In the genomic region with DNA sequence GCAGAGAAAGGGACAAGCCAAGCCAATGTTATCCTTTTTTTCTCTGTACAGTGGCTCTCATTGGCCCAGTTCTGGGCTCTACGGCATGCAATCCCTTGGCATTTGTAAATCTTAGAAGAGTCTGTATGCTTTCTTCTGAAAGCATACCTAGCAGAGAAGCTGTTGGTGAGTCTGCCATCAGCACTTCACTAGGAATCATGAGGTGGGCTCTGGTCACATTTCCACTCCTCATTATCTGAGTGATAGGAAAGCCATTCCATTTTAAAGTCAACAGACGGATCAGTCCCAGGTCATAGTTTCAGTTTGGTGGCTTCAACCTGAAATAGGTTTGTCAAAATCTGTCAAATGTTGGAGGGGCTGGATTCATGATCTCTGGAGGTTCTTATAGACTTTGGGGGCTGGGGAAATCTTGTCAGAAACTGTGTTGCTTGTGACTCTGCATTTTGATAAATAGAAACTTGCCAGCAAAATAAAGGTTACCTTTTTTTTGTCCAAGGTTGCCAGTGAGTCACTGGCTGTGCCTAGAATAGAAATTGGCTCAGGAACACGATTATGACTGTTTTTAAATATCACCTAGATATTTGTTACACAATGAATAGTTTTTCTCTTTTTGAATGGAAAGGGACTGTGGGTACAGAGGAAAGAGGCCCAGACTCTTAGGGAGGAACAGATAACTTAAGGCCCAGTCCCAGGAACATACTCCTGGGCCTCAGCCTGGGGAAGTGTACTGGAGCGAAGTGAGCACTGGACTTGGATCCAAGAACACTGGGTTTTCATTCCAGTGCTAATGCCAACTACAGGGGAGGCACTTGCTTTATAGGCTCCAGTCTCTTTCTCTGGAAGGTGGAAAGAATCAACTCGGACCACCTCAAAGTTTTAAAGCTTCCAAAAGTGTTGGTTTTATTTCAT, we compare ENCODE assay signal across 26 cellular contexts.
DNase-seq lines count a peak whose midpoint lies in the region; ATAC-seq and TF ChIP-seq lines count a peak whose summit lies in the region.
"Had no signal": no experiment of that assay in that cellular context is flagged by ENCODE, and none has a peak within 500 bp of the region (broad histone marks: within the 10 kb centered on the region; RNA-seq: fewer than 3 reads in every experiment).

No MANE protein-coding gene starts in this region.

- no peaks in the 10 kb centered on the region for H3K27me3 ChIP-seq in breast epithelium
- H3K27me3 ChIP-seq in body of pancreas: no peaks in the 10 kb centered on the region
- no peaks in the 10 kb centered on the region for H3K27me3 ChIP-seq in heart right ventricle
- H3K27me3 ChIP-seq: SJCRH30 had no signal

- H3K36me3 ChIP-seq in breast epithelium (no peaks in the 10 kb centered on the region), body of pancreas (replicated peaks in 1 of 2; ENCODE audit: insufficient read depth in 1 of 2, low read depth in 2 of 2) (no peaks in the 10 kb centered on the region), heart right ventricle (no peaks in the 10 kb centered on the region)
- H3K36me3 ChIP-seq: SJCRH30 had no signal

- peak; percentile 69 for ATAC-seq in body of pancreas
- ATAC-seq in heart right ventricle: peak in 7 of 8 donors; percentile 38 to 96 (median 82)
- no peak for ATAC-seq in HG03280 (IDR thresholded peaks at IDR 0.05; ENCODE audit: unreplicated experiment)
- no peak for ATAC-seq in stimulated activated naive CD8-positive, alpha-beta T cell treated with anti-CD3 and anti-CD28 coated beads, Interleukin-15, Interleukin-2, amounts not matched to agents 100 U/mL and 50 U/mL, for 24 hours
- ATAC-seq: CD8-positive, alpha-beta T cell; HCT116; Panc1 had no signal

- BruUV-seq in MCF 10A (replicated peaks; lab: Mats Ljungman, UMichigan): no TSS peak

- H3K9me3 Mint-ChIP-seq in MCF 10A (ENCODE audit: unreplicated experiment): no peaks in the 10 kb centered on the region
- H3K9me3 Mint-ChIP-seq: IgD-negative memory B cell had no signal

- H3K4me3 Mint-ChIP-seq in MCF 10A (ENCODE audit: unreplicated experiment): no peak overlapping the region
- H3K4me3 Mint-ChIP-seq: B cell; CD8-positive, alpha-beta T cell; IgD-negative memory B cell had no signal

- no peaks in the 10 kb centered on the region for H3K4me1 Mint-ChIP-seq in MCF 10A (ENCODE audit: insufficient read depth, unreplicated experiment)
- H3K4me1 Mint-ChIP-seq: B cell had no signal

- peaks cover 15% of the 10 kb centered on the region for H3K27me3 Mint-ChIP-seq in MCF 10A (ENCODE audit: insufficient read depth, unreplicated experiment)

- intact Hi-C loops in MCF 10A (cut with micrococcal nuclease) (no loop called here), breast epithelium (cut with DNase I; ENCODE audit: low total_unique reads) (no loop called here), body of pancreas (cut with DNase I) (no loop called here), heart right ventricle (cut with DNase I) (loop anchor here in 2 of 10 donors (5.0 kb wide), 2 partner anchors 40 to 45 kb away; no protein-coding TSS in a partner anchor)

- DNase-seq in MCF 10A (ENCODE audit: unreplicated experiment) (peak; percentile 18), breast epithelium (ENCODE audit: low spot score in 2 of 2) (no peak), body of pancreas (peak in 1 of 4 donors; percentile 30), heart right ventricle (no peak), renal cortical epithelial cell (ENCODE audit: low read depth) (peak; percentile 16), RPMI8226 (no peak)
- no peak for DNase-seq in stimulated activated naive CD8-positive, alpha-beta T cell treated with anti-CD3 and anti-CD28 coated beads, Interleukin-15, Interleukin-2, amounts not matched to agents 100 U/mL and 50 U/mL, for 24 hours
- DNase-seq: Caco-2; CD8-positive, alpha-beta T cell; DMS 273 treated with DMSO at 0.1 percent for 48 hours; DMS79 treated with DMSO at 0.1 percent for 48 hours; NCI-H1048; NCI-H1417; NCI-H1694; NCI-H2029 treated with DMSO at 0.1 percent for 48 hours; NCI-H526 treated with DMSO at 0.1 percent for 48 hours; SJCRH30 had no signal

- no peak for TF ChIP-seq CTCF in MCF 10A (IDR thresholded peaks at IDR 0.05; ENCODE audit: unreplicated experiment)
- no peak for TF ChIP-seq CTCF in breast epithelium (IDR thresholded peaks at IDR 0.05)
- TF ChIP-seq CTCF in body of pancreas (IDR thresholded peaks at IDR 0.05): no peak
- TF ChIP-seq CTCF in heart right ventricle (IDR thresholded peaks at IDR 0.05): no peak

- POLR2A ChIA-PET in MCF 10A (lab: Yijun Ruan, JAX): no interaction called here

- H3K27ac ChIP-seq in breast epithelium (no peak overlapping the region), body of pancreas (peak overlapping the region in 1 of 4 donors; percentile 65), heart right ventricle (peak overlapping the region; percentile 42 to 78 (median 68))
- H3K27ac ChIP-seq: 22Rv1, C4-2B, HL-60, KMS-11, SJCRH30 had no signal

- H3K4me3 ChIP-seq in breast epithelium (no peak overlapping the region), body of pancreas (no peak overlapping the region), heart right ventricle (no peak overlapping the region)
- H3K4me3 ChIP-seq: SJCRH30 had no signal

- no peak overlapping the region for H3K27ac Mint-ChIP-seq in MCF 10A (ENCODE audit: low read depth, unreplicated experiment)
- H3K27ac Mint-ChIP-seq: B cell; CD8-positive, alpha-beta T cell; IgD-negative memory B cell had no signal

- no peaks in the 10 kb centered on the region for H3K9me3 ChIP-seq in breast epithelium
- no peaks in the 10 kb centered on the region for H3K9me3 ChIP-seq in body of pancreas
- H3K9me3 ChIP-seq in heart right ventricle: no peaks in the 10 kb centered on the region
- H3K9me3 ChIP-seq: Caco-2, SJCRH30 had no signal

- CTCF ChIA-PET in MCF 10A (lab: Yijun Ruan, JAX): no interaction called here

- WGBS in body of pancreas, 2 donors: 46 to 54% methylated on average over 5 of the region's 5 CpGs
- 36 to 45% methylated on average over 5 of the region's 5 CpGs for WGBS in heart right ventricle, 2 donors

- H3K36me3 Mint-ChIP-seq in MCF 10A (ENCODE audit: insufficient read depth, unreplicated experiment): no peaks in the 10 kb centered on the region
- H3K36me3 Mint-ChIP-seq: CD8-positive, alpha-beta T cell had no signal

- H3K4me1 ChIP-seq in breast epithelium (no peaks in the 10 kb centered on the region), body of pancreas (peaks cover 10% of the 10 kb centered on the region), heart right ventricle (peaks cover 0 to 24% (median 8%) of the 10 kb centered on the region in 9 donors)
- H3K4me1 ChIP-seq: SJCRH30 had no signal

- no peak for TF ChIP-seq POLR2A in breast epithelium (IDR thresholded peaks at IDR 0.05)
- TF ChIP-seq POLR2A in body of pancreas (IDR thresholded peaks at IDR 0.05): no peak

Comparison
In these comparisons a context has a peak if more than half of its experiments do, and no peak if none do; other contexts are left out.
1. DNase-seq: peak in MCF 10A (single experiment) and renal cortical epithelial cell (single experiment); none in breast epithelium (0 of 2), heart right ventricle (0 of 2), stimulated activated naive CD8-positive, alpha-beta T cell treated with anti-CD3 and anti-CD28 coated beads, Interleukin-15, Interleukin-2, amounts not matched to agents 100 U/mL and 50 U/mL, for 24 hours (single experiment) and RPMI8226 (single experiment).
2. H3K27ac ChIP-seq: peak in heart right ventricle (10 of 10); none in breast epithelium (0 of 2).
3. ATAC-seq: peak in body of pancreas (single experiment) and heart right ventricle (7 of 8); none in HG03280 (single experiment) and stimulated activated naive CD8-positive, alpha-beta T cell treated with anti-CD3 and anti-CD28 coated beads, Interleukin-15, Interleukin-2, amounts not matched to agents 100 U/mL and 50 U/mL, for 24 hours (single experiment).